ENCODE assay signal across 29 cellular contexts in genomic region chr11:35136311-35136710, GRCh38.
"Had no signal": no experiment of that assay in that cellular context is flagged by ENCODE, and none has a peak within 500 bp of the region (broad histone marks: within the 10 kb centered on the region; RNA-seq: fewer than 3 reads in every experiment).

No MANE protein-coding gene starts in this region.

- H3K4me2 ChIP-seq: KMS-11, PC-9 had no signal

- H3K4me3 Mint-ChIP-seq: activated CD4-positive, alpha-beta T cell treated with anti-CD3 and anti-CD28 coated beads, Interleukin-2, amount 10 ng/mL, durations not matched to agents 24 days and 14 days; activated CD8-positive, alpha-beta T cell treated with anti-CD3 and anti-CD28 coated beads for 36 hours; activated naive CD8-positive, alpha-beta T cell treated with anti-CD3 and anti-CD28 coated beads, Interleukin-2, amount 10 ng/mL, durations not matched to agents 7 days and 5 days had no signal

- H3K27me3 ChIP-seq: ascending aorta, SJCRH30 had no signal

- H3K4me3 ChIP-seq: ascending aorta, cardiac muscle cell, PC-9, SJCRH30, SK-N-MC had no signal

- H3K4me1 ChIP-seq: SJCRH30 had no signal

- H3K36me3 ChIP-seq: ascending aorta, cardiac muscle cell, SJCRH30, WERI-Rb-1 had no signal

- H3K9ac ChIP-seq: KMS-11 had no signal

- H3K27ac ChIP-seq: ascending aorta, cardiac muscle cell, KMS-11, PC-9, SJCRH30, SK-N-MC, WERI-Rb-1 had no signal

- ATAC-seq: activated CD8-positive, alpha-beta T cell treated with anti-CD3 and anti-CD28 coated beads for 36 hours had no signal

- DNase-seq: activated CD4-positive, alpha-beta T cell treated with anti-CD3 and anti-CD28 coated beads, Interleukin-2, amount 10 ng/mL, durations not matched to agents 24 days and 14 days; activated CD4-positive, alpha-beta T cell treated with anti-CD3 and anti-CD28 coated beads, Interleukin-2, amount 50 U/mL, for 4 hours; activated CD8-positive, alpha-beta T cell treated with anti-CD3 and anti-CD28 coated beads for 36 hours; activated gamma-delta T cell; activated naive CD4-positive, alpha-beta T cell treated with Interleukin-2 at 50 U/mL for 16 hours; activated naive CD8-positive, alpha-beta T cell treated with anti-CD3 and anti-CD28 coated beads, Interleukin-2, amount 10 ng/mL, durations not matched to agents 7 days and 5 days; activated T-cell treated with anti-CD3 and anti-CD28 coated beads, Interleukin-2, amount 50 U/mL, for 1 hour; amygdala; MM.1S; MV-4-11; NCI-H1092; NCI-H1436 treated with DMSO at 0.1 percent for 48 hours; NCI-H1694 treated with DMSO at 0.1 percent for 48 hours; NCI-H2029; NCI-H345; NCI-H524 treated with DMSO at 0.1 percent for 48 hours; NCI-H748 treated with DMSO at 0.1 percent for 48 hours; NK-92 treated with Interleukin-12 subunit alpha and Interleukin-12 subunit beta, amount 100 ng/mL, for 24 hours; PC-9; SHP77; SJCRH30; T1000; WERI-Rb-1 had no signal

- H3K9me3 Mint-ChIP-seq: activated CD4-positive, alpha-beta T cell treated with anti-CD3 and anti-CD28 coated beads, Interleukin-2, amount 10 ng/mL, durations not matched to agents 24 days and 14 days; activated CD8-positive, alpha-beta T cell treated with anti-CD3 and anti-CD28 coated beads for 36 hours; activated naive CD4-positive, alpha-beta T cell treated with anti-CD3 and anti-CD28 coated beads, Interleukin-2, amount 50 U/mL, for 24 hours; activated T-helper 2 cell treated with anti-CD3 and anti-CD28 coated beads, Interferon-gamma antibody, Interleukin-2, Interleukin-4, amounts not matched to agents 10 μg/mL and 5 μg/mL and 100 μg/mL, durations not matched to agents 14 hours and 24 hours and 36 hours had no signal

- H3K27ac Mint-ChIP-seq: activated CD4-positive, alpha-beta T cell treated with anti-CD3 and anti-CD28 coated beads, Interleukin-2, amount 10 ng/mL, durations not matched to agents 24 days and 14 days; activated CD8-positive, alpha-beta T cell treated with anti-CD3 and anti-CD28 coated beads for 36 hours; activated naive CD8-positive, alpha-beta T cell treated with anti-CD3 and anti-CD28 coated beads, Interleukin-2, amount 10 ng/mL, durations not matched to agents 7 days and 5 days; activated T-helper 2 cell treated with anti-CD3 and anti-CD28 coated beads, Interferon-gamma antibody, Interleukin-2, Interleukin-4, amounts not matched to agents 10 μg/mL and 5 μg/mL and 100 μg/mL, durations not matched to agents 14 hours and 24 hours and 36 hours had no signal

- H3K9me3 ChIP-seq: ascending aorta, SJCRH30 had no signal

- H3K27me3 Mint-ChIP-seq: activated CD8-positive, alpha-beta T cell treated with anti-CD3 and anti-CD28 coated beads for 36 hours; activated naive CD4-positive, alpha-beta T cell treated with anti-CD3 and anti-CD28 coated beads, Interleukin-2, amount 50 U/mL, for 24 hours; activated naive CD8-positive, alpha-beta T cell treated with anti-CD3 and anti-CD28 coated beads, Interleukin-2, amount 10 ng/mL, durations not matched to agents 7 days and 5 days had no signal

- H2AFZ ChIP-seq: PC-9 had no signal
